Comparison of ENCODE assay signal across 7 cellular contexts in genomic region chr21:42474043-42474831, GRCh38. TPM values are rescaled to one million over a fixed set of nuclear protein-coding genes. Genes with fewer than 3 reads are reported as not detected.
DNase-seq lines count a peak whose midpoint lies in the region; ATAC-seq and TF ChIP-seq lines count a peak whose summit lies in the region.

No MANE protein-coding gene starts in this region.

- DNase-seq in GM13976 (ENCODE audit: low spot score): peak; percentile 53
- peak; percentile 54 for DNase-seq in WERI-Rb-1
- DNase-seq in lung microvascular endothelial cell (ENCODE audit: low read depth in 2 of 2): peak; percentile 22 to 42
- no peak for DNase-seq in NCI-H510A treated with DMSO at 0.1 percent for 48 hours (lab: John Stamatoyannopoulos, UW)
- DNase-seq in KBM-7: no peak

- in situ Hi-C loops in GM13976 (cut with MboI; ENCODE audit: low sequenced_read_pairs, unreplicated experiment) (no loop called here), KBM-7 (cut with MboI; ENCODE audit: low pct_unique_long_range_greater_than_20kb, low sequenced_read_pairs) (no loop called here)

- peak; percentile 23 for TF ChIP-seq CTCF in GM13976 (IDR thresholded peaks at IDR 0.05; ENCODE audit: borderline replicate concordance, control extremely low read depth, extremely low read depth, insufficient read depth, missing control alignments)
- TF ChIP-seq CTCF in WERI-Rb-1 (IDR thresholded peaks at IDR 0.05; ENCODE audit: low read depth, low read length): no peak

- H3K36me3 ChIP-seq in WERI-Rb-1: no peaks in the 10 kb centered on the region

- H3K27me3 ChIP-seq in WERI-Rb-1 (ENCODE audit: insufficient read depth, low read depth, severe bottlenecking): no peaks in the 10 kb centered on the region

- H3K9me3 ChIP-seq in WERI-Rb-1 (ENCODE audit: severe bottlenecking): no peaks in the 10 kb centered on the region

- ATAC-seq in HG02588 (IDR thresholded peaks at IDR 0.05; ENCODE audit: unreplicated experiment) (peak; percentile 53), HG03442 (IDR thresholded peaks at IDR 0.05; ENCODE audit: unreplicated experiment) (no peak)

- H3K27ac ChIP-seq in WERI-Rb-1: no peak overlapping the region

- H3K4me3 ChIP-seq in WERI-Rb-1 (ENCODE audit: low read depth, low read length): no peak overlapping the region

RNA-seq across cellular contexts. Expression of gene RSPH1, which starts 21.8 kb away (rescaled TPM):
- total RNA-seq in lung microvascular endothelial cell: not detected in 2 replicates

RNA-seq across cellular contexts. Expression of gene SLC37A1, which starts 39.4 kb away (rescaled TPM):
- 8.3 and 13.3 TPM in 2 replicates for total RNA-seq in lung microvascular endothelial cell

Comparison
In these comparisons a context has a peak if more than half of its experiments do, and no peak if none do; other contexts are left out.
1. DNase-seq: peak in GM13976 (single experiment), WERI-Rb-1 (single experiment) and lung microvascular endothelial cell (2 of 2); none in NCI-H510A treated with DMSO at 0.1 percent for 48 hours (single experiment) and KBM-7 (single experiment).